1 cellular context compared by ENCODE assay signal in genomic region chr22:29633514-29634312, GRCh38.
TF ChIP-seq lines count a peak whose summit lies in the region.

No MANE protein-coding gene starts in this region.

TF ChIP-seq in K562, 482 proteins besides CTCF, POLR2A, EP300 and RAD21:
- TF ChIP-seq MAFG (tag; conservative IDR thresholded peaks at IDR 0.05) (peak; percentile 86), POLR3A (IDR thresholded peaks at IDR 0.05; ENCODE audit: borderline replicate concordance, extremely low read depth, insufficient read depth, insufficient read length) (no peak), ZBTB2 (IDR thresholded peaks at IDR 0.05) (no peak), ZNF253 (CRISPR knock-in tag; conservative IDR thresholded peaks at IDR 0.05) (no peak), SRSF1 (IDR thresholded peaks at IDR 0.05; ENCODE audit: low read depth, low read length) (no peak), MYNN (IDR thresholded peaks at IDR 0.05) (no peak), MYNN (CRISPR knock-in tag; IDR thresholded peaks at IDR 0.05) (no peak), GABPA (tag; conservative IDR thresholded peaks at IDR 0.05; ENCODE audit: low read depth) (no peak), ZNF316 (IDR thresholded peaks at IDR 0.05) (peak; percentile 88), UBTF (IDR thresholded peaks at IDR 0.05; ENCODE audit: borderline replicate concordance in 1 of 2, low read depth in 2 of 2, low read length in 2 of 2) (no peak), ZBTB34 (CRISPR knock-in tag; IDR thresholded peaks at IDR 0.05) (no peak), HNRNPH1 (optimal IDR thresholded peaks at IDR 0.05; ENCODE audit: low read depth, low read length) (no peak), NFE2L1 (tag; IDR thresholded peaks at IDR 0.05; ENCODE audit: borderline replicate concordance, low read depth) (peak; percentile 50; the same call in 1 of the 2 replicates), ZNF12 (CRISPR knock-in tag; IDR thresholded peaks at IDR 0.05) (no peak), ZNF398 (CRISPR knock-in tag; IDR thresholded peaks at IDR 0.05) (no peak), ETV5 (CRISPR knock-in tag; IDR thresholded peaks at IDR 0.05; ENCODE audit: low read depth) (no peak), E2F6 (IDR thresholded peaks at IDR 0.05; ENCODE audit: borderline replicate concordance in 1 of 2, extremely low read depth in 1 of 2, insufficient read depth in 1 of 2, insufficient read length in 1 of 2, low read depth in 1 of 2, low read length in 1 of 2, poor library complexity in 1 of 2, severe bottlenecking in 1 of 2) (peak in 1 of 2 experiments; percentile 34), ZNF639 (CRISPR knock-in tag; conservative IDR thresholded peaks at IDR 0.05 in 1 of 2, IDR thresholded peaks at IDR 0.05 in 1 of 2) (no peak), E2F1 (CRISPR knock-in tag; IDR thresholded peaks at IDR 0.05) (no peak), ZNF280B (CRISPR knock-in tag; IDR thresholded peaks at IDR 0.05) (no peak), C11orf30 (IDR thresholded peaks at IDR 0.05; ENCODE audit: low read depth) (peak; percentile 83), ZNF347 (CRISPR knock-in tag; IDR thresholded peaks at IDR 0.05; ENCODE audit: low read depth) (no peak), ZNF592 (IDR thresholded peaks at IDR 0.05) (peak; percentile 32; the same call in 1 of the 2 replicates), SMARCB1 (IDR thresholded peaks at IDR 0.05; ENCODE audit: insufficient read length, low read depth) (no peak), NFE2 (IDR thresholded peaks at IDR 0.05; ENCODE audit: low read depth) (peak; percentile 67; the same call in 1 of the 2 replicates), MEF2A (IDR thresholded peaks at IDR 0.05; ENCODE audit: control insufficient read depth, low read depth, low read length) (no peak), EHMT2 (IDR thresholded peaks at IDR 0.05) (peak; percentile 49; the same call in 1 of the 2 replicates), ZNF3 (CRISPR knock-in tag; IDR thresholded peaks at IDR 0.05) (no peak), IRF2 (CRISPR knock-in tag; IDR thresholded peaks at IDR 0.05) (no peak), KAT8 (IDR thresholded peaks at IDR 0.05; ENCODE audit: low read depth) (no peak), RFX7 (CRISPR knock-in tag; IDR thresholded peaks at IDR 0.05) (no peak), HMG20A (CRISPR knock-in tag; conservative IDR thresholded peaks at IDR 0.05) (no peak), ZSCAN29 (IDR thresholded peaks at IDR 0.05) (no peak), RBM17 (IDR thresholded peaks at IDR 0.05; ENCODE audit: borderline replicate concordance, low read depth, low read length) (no peak), POLR2B (IDR thresholded peaks at IDR 0.05; ENCODE audit: low read depth, partially characterized antibody) (no peak)
